ENCODE assay signal across 9 cellular contexts in genomic region chr21:16345757-16346156, GRCh38.
"Had no signal": no experiment of that assay in that cellular context is flagged by ENCODE, and none has a peak within 500 bp of the region (broad histone marks: within the 10 kb centered on the region; RNA-seq: fewer than 3 reads in every experiment).

No MANE protein-coding gene starts in this region.

- H3K4me1 ChIP-seq: HAP-1 had no signal

- ATAC-seq: HCT116, HepG2 had no signal

- H3K27ac ChIP-seq: GM23248, HL-60 had no signal

- FAIRE-seq: HepG2 had no signal

- H3K4me3 ChIP-seq: GM23248, HAP-1 had no signal

- H3K9me3 ChIP-seq: HAP-1 had no signal

- H3K36me3 ChIP-seq: HAP-1 had no signal

- DNase-seq: GM23248, GOT3, H7, HFFc6, KBM-7 had no signal
